27 cellular contexts compared by ENCODE assay signal in genomic region chr1:176338897-176339296, GRCh38.
"Had no signal": no experiment of that assay in that cellular context is flagged by ENCODE, and none has a peak within 500 bp of the region (broad histone marks: within the 10 kb centered on the region; RNA-seq: fewer than 3 reads in every experiment).

No MANE protein-coding gene starts in this region.

- H3K9me3 ChIP-seq: pancreas, prostate gland, sigmoid colon, transverse colon, vagina had no signal

- H3K27ac Mint-ChIP-seq: activated CD4-positive, alpha-beta T cell treated with anti-CD3 and anti-CD28 coated beads for 36 hours; activated CD8-positive, alpha-beta T cell treated with anti-CD3 and anti-CD28 coated beads, Interleukin-2, amount 10 ng/mL, durations not matched to agents 7 days and 5 days; activated naive CD4-positive, alpha-beta T cell treated with anti-CD3 and anti-CD28 coated beads, Interleukin-2, amount 10 ng/mL, durations not matched to agents 7 days and 5 days; activated naive CD8-positive, alpha-beta T cell treated with anti-CD3 and anti-CD28 coated beads, Interleukin-2, amount 10 ng/mL, durations not matched to agents 7 days and 5 days; naive thymus-derived CD8-positive, alpha-beta T cell had no signal

- DNase-seq: activated CD4-positive, alpha-beta T cell treated with anti-CD3 and anti-CD28 coated beads for 36 hours; activated CD4-positive, CD25-positive, alpha-beta regulatory T cell; activated CD8-positive, alpha-beta T cell treated with anti-CD3 and anti-CD28 coated beads, Interleukin-2, amount 10 ng/mL, durations not matched to agents 7 days and 5 days; activated effector memory CD4-positive, alpha-beta T cell treated with anti-CD3 and anti-CD28 coated beads, Interleukin-2, amount 50 U/mL, for 16 hours; activated naive CD4-positive, alpha-beta T cell treated with anti-CD3 and anti-CD28 coated beads, Interleukin-2, amount 10 ng/mL, durations not matched to agents 7 days and 5 days; activated naive CD8-positive, alpha-beta T cell treated with anti-CD3 and anti-CD28 coated beads, Interleukin-2, amount 10 ng/mL, durations not matched to agents 7 days and 5 days; activated T-cell treated with anti-CD3 and anti-CD28 coated beads for 4 hours; amniotic stem cell; brain microvascular endothelial cell; central memory CD4-positive, alpha-beta T cell; foreskin keratinocyte; glutamatergic neuron; left ventricle myocardium superior; midbrain; naive thymus-derived CD8-positive, alpha-beta T cell; nucleus accumbens; pancreas; retina; sigmoid colon; stimulated activated CD4-positive, alpha-beta T cell treated with anti-CD3 and anti-CD28 coated beads, Interleukin-1b, Interleukin-23, amount 100 ng/mL, for 48 hours; stimulated activated naive CD4-positive, alpha-beta T cell; transverse colon had no signal

- H3K27me3 ChIP-seq: brain microvascular endothelial cell, foreskin keratinocyte, pancreas, sigmoid colon, transverse colon, vagina had no signal

- H3K4me1 ChIP-seq: foreskin keratinocyte, pancreas, prostate gland, sigmoid colon, transverse colon, vagina had no signal

- H3K36me3 Mint-ChIP-seq: activated naive CD4-positive, alpha-beta T cell treated with anti-CD3 and anti-CD28 coated beads, Interleukin-2, amount 10 ng/mL, durations not matched to agents 7 days and 5 days; activated naive CD8-positive, alpha-beta T cell treated with anti-CD3 and anti-CD28 coated beads, Interleukin-2, amount 10 ng/mL, durations not matched to agents 7 days and 5 days had no signal

- ATAC-seq: activated CD4-positive, alpha-beta T cell treated with anti-CD3 and anti-CD28 coated beads for 36 hours; activated CD8-positive, alpha-beta T cell treated with anti-CD3 and anti-CD28 coated beads, Interleukin-2, amount 10 ng/mL, durations not matched to agents 7 days and 5 days; esophagus mucosa; foreskin keratinocyte; left ventricle myocardium superior; naive thymus-derived CD8-positive, alpha-beta T cell; pancreas had no signal

- H3K4me3 ChIP-seq: pancreas, prostate gland, sigmoid colon, smooth muscle cell, transverse colon, vagina had no signal

- H3K4me3 Mint-ChIP-seq: activated CD4-positive, alpha-beta T cell treated with anti-CD3 and anti-CD28 coated beads for 36 hours; activated CD8-positive, alpha-beta T cell treated with anti-CD3 and anti-CD28 coated beads, Interleukin-2, amount 10 ng/mL, durations not matched to agents 7 days and 5 days; activated naive CD4-positive, alpha-beta T cell treated with anti-CD3 and anti-CD28 coated beads, Interleukin-2, amount 10 ng/mL, durations not matched to agents 7 days and 5 days; activated naive CD8-positive, alpha-beta T cell treated with anti-CD3 and anti-CD28 coated beads, Interleukin-2, amount 10 ng/mL, durations not matched to agents 7 days and 5 days; naive thymus-derived CD8-positive, alpha-beta T cell; neural crest cell had no signal

- H3K4me1 Mint-ChIP-seq: activated CD4-positive, alpha-beta T cell treated with anti-CD3 and anti-CD28 coated beads for 36 hours; activated naive CD4-positive, alpha-beta T cell treated with anti-CD3 and anti-CD28 coated beads, Interleukin-2, amount 10 ng/mL, durations not matched to agents 7 days and 5 days; activated naive CD8-positive, alpha-beta T cell treated with anti-CD3 and anti-CD28 coated beads, Interleukin-2, amount 10 ng/mL, durations not matched to agents 7 days and 5 days; naive thymus-derived CD8-positive, alpha-beta T cell; neural crest cell had no signal

- H3K36me3 ChIP-seq: brain microvascular endothelial cell, pancreas, prostate gland, sigmoid colon, transverse colon, vagina had no signal

- H3K9me3 Mint-ChIP-seq: activated naive CD4-positive, alpha-beta T cell treated with anti-CD3 and anti-CD28 coated beads, Interleukin-2, amount 10 ng/mL, durations not matched to agents 7 days and 5 days; neural crest cell had no signal

- H3K27ac ChIP-seq: brain microvascular endothelial cell, foreskin keratinocyte, pancreas, prostate gland, sigmoid colon, transverse colon, vagina had no signal
